8 cellular contexts compared by ENCODE assay signal in the genomic region with DNA sequence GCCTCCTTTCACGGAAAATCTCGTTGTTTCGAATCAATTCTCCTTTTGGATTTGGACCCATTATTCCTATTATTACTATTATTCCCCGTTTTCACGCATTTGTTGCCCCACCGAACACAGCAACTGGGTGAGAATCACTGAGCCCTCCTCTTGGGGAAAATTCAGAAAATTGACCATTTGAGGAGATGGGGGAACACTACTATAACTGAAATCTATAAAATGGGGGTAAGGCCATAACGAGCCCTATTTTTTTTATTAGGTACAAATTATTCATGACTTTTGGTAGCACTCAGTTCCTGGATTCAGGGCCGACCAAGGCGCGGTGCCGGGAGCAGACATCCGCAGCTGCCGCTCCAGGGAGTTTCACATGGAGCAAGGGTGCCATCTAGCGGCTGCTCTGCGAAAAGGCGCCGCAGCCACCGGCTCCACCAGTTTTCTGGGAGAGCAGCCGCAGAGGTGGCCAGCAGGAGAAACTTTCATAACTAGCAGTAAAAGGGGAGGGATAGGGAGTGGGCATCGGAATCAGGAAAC. TPM values are rescaled to one million over a fixed set of nuclear protein-coding genes. Genes with fewer than 3 reads are reported as not detected.
DNase-seq lines count a peak whose midpoint lies in the region; ATAC-seq and TF ChIP-seq lines count a peak whose summit lies in the region.

No MANE protein-coding gene starts in this region.

- H3K27me3 ChIP-seq in testis: peaks cover 9% of the 10 kb centered on the region

- ATAC-seq in omental fat pad (ENCODE audit: low FRiP score) (peak; percentile 79), GM19455 (IDR thresholded peaks at IDR 0.05; ENCODE audit: unreplicated experiment) (no peak)

- H3K9me3 ChIP-seq in SK-N-MC (ENCODE audit: low read depth, low read length): no peaks in the 10 kb centered on the region
- no peaks in the 10 kb centered on the region for H3K9me3 ChIP-seq in testis

- H3K4me1 ChIP-seq in testis: no peaks in the 10 kb centered on the region

- H3K4me3 ChIP-seq in SK-N-MC: peak overlapping the region; percentile 39
- no peak overlapping the region for H3K4me3 ChIP-seq in testis

- intact Hi-C loops in testis (cut with DNase I; ENCODE audit: low total_unique reads): no loop called here

- TF ChIP-seq POLR2A in testis (IDR thresholded peaks at IDR 0.05): no peak

- H3K27ac ChIP-seq in SK-N-MC: no peak overlapping the region
- H3K27ac ChIP-seq in testis: no peak overlapping the region

- peak; percentile 98 for TF ChIP-seq CTCF in LNCAP (IDR thresholded peaks at IDR 0.05)
- peak in 2 of 3 donors; percentile 60 to 72 for TF ChIP-seq CTCF in omental fat pad (IDR thresholded peaks at IDR 0.05)
- TF ChIP-seq CTCF in testis (IDR thresholded peaks at IDR 0.05): peak; percentile 93 to 96 (median 93)

- H3K9ac ChIP-seq in SK-N-MC (ENCODE audit: insufficient read length): no peak overlapping the region

- DNase-seq in DMS79 (lab: John Stamatoyannopoulos, UW) (peak; percentile 40), SK-N-MC (ENCODE audit: low read depth, low spot score) (no peak), foreskin melanocyte (peak; percentile 71), omental fat pad (ENCODE audit: low spot score) (peak; percentile 78), testis (peak; percentile 92)
- peak; percentile 69 for DNase-seq in activated gamma-delta T cell treated with anti-CD3 and anti-CD28 coated beads, Interleukin-2, amount 50 U/mL, for 16 hours (ENCODE audit: low read depth)

- H3K36me3 ChIP-seq in SK-N-MC (ENCODE audit: insufficient read depth, low read length): no peaks in the 10 kb centered on the region
- no peaks in the 10 kb centered on the region for H3K36me3 ChIP-seq in testis (ENCODE audit: low read depth, missing control alignments)

- WGBS in testis, 2 donors: 2 to 4% methylated on average over 20 of the region's 20 CpGs

RNA-seq across cellular contexts. Expression of a gene that starts 3.3 kb away (rescaled TPM):
- total RNA-seq in omental fat pad: 1 to 10 TPM; 4.3 to 6.2 (median 5.0) TPM
- 1 to 10 TPM; 2.0 to 2.7 TPM for total RNA-seq in testis
- 1.2 TPM for polyA plus RNA-seq in testis (ENCODE audit: insufficient read depth, low read depth, low replicate concordance)

RNA-seq across cellular contexts. Expression of a gene that starts 7.6 kb away (rescaled TPM):
- 10 to 100 TPM in 1 of 4 donors, 1 to 10 TPM in 3; 5.3 to 11.5 (median 8.4) TPM for total RNA-seq in omental fat pad
- 1 to 10 TPM; 2.8 to 3.2 TPM for total RNA-seq in testis
- polyA plus RNA-seq in testis (ENCODE audit: insufficient read depth, low read depth, low replicate concordance): 4.4 TPM

RNA-seq across cellular contexts. Expression of a gene that starts 7.7 kb away (rescaled TPM):
- total RNA-seq in omental fat pad (under 1 TPM in 2 of 4 donors, not detected in 2; 0.09 to 0.48 TPM), testis (under 1 TPM; 0.31 to 0.94 TPM)
- 0.76 TPM for polyA plus RNA-seq in testis (ENCODE audit: insufficient read depth, low read depth, low replicate concordance)

RNA-seq across cellular contexts. Expression of a gene that starts 13.6 kb away (rescaled TPM):
- 10 to 100 TPM in 3 of 4 donors, 1 to 10 TPM in 1; 9.2 to 22.7 (median 15.5) TPM for total RNA-seq in omental fat pad
- total RNA-seq in testis: 1 to 10 TPM; 2.0 to 4.3 TPM
- 3.0 TPM for polyA plus RNA-seq in testis (ENCODE audit: insufficient read depth, low read depth, low replicate concordance)

RNA-seq across cellular contexts. Expression of a gene that starts 24.9 kb away (rescaled TPM):
- total RNA-seq in omental fat pad (1 to 10 TPM in 2 of 4 donors, under 1 TPM in 2; 0.72 to 3.3 (median 1.4) TPM), testis (under 1 TPM; 0.50 to 0.71 TPM)
- polyA plus RNA-seq in testis (ENCODE audit: insufficient read depth, low read depth, low replicate concordance): 1.7 TPM
